Comparison of ENCODE assay signal across 8 cellular contexts in the genomic region with DNA sequence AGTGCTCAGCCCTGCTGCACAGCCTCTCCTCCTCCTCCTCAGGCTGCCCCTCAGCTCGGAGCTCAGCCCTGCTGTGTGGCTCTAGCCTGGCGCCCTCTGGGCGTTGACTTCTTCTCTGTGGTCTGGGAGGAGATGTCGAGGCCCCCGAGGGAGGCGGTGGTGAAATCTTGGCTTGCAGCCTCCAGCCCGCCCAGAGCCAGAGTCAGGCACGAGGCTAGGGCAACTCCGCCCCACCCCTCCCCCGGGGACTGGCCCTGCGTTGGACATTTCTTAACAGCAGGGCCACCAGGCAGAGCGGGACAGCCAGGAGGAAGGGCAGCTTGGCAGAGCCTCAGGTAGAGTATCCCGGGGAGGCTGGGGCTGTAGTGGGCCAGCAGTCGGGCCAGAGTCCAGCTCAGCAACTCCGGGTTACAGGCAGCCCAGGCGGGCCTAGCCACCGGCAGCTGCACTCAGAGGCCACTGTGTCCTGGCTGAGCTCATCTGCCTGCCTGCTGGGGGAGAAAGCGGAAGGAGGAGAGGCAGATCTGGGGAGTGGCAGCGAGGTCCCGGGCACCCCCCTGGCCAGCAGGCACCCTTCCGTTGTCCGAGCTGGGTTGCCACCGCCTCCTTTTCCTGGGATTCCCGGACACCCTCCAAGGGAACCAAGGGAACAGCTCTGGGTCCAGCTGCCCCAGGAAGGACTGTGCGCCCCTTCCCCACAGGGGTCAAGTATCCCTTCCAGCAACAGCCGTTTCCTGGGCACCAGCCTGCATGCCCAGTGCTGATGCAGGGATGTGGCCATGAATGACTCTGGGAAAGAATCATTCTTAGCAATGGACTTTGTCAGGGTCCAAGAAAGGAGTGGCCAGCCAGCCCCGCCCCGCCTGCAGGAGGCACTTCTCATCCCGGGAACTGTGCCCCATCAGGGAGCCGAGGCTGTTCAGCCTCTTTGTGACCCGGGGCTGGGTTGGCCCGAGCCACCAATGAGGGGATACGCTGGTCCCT. TPM values are rescaled to one million over a fixed set of nuclear protein-coding genes. Genes with fewer than 3 reads are reported as not detected.
DNase-seq lines count a peak whose midpoint lies in the region; ATAC-seq and TF ChIP-seq lines count a peak whose summit lies in the region.

A gene with protein sequence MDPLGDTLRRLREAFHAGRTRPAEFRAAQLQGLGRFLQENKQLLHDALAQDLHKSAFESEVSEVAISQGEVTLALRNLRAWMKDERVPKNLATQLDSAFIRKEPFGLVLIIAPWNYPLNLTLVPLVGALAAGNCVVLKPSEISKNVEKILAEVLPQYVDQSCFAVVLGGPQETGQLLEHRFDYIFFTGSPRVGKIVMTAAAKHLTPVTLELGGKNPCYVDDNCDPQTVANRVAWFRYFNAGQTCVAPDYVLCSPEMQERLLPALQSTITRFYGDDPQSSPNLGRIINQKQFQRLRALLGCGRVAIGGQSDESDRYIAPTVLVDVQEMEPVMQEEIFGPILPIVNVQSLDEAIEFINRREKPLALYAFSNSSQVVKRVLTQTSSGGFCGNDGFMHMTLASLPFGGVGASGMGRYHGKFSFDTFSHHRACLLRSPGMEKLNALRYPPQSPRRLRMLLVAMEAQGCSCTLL (plus strand): TSS at position 270 of the 984 bp plus-strand sequence. CDS start 4,971 bp downstream, outside the sequence.

- peak in 3 of 6 experiments; percentile 5 to 30 (median 20) for TF ChIP-seq CTCF in thyroid gland (IDR thresholded peaks at IDR 0.05)

- peak within 1 kb of the TSS; percentile 67 to 94 (median 93) for H3K27ac ChIP-seq in thyroid gland

- intact Hi-C loops in thyroid gland (cut with DNase I): no loop called here

- ATAC-seq in GM21360 (IDR thresholded peaks at IDR 0.05; ENCODE audit: unreplicated experiment) (no peak), GM18520 (IDR thresholded peaks at IDR 0.05; ENCODE audit: unreplicated experiment) (no peak), GM18868 (IDR thresholded peaks at IDR 0.05; ENCODE audit: unreplicated experiment) (no peak)

- H3K36me3 ChIP-seq in thyroid gland: no peaks in the 10 kb centered on the region

- POLR2A ChIA-PET in HEK293T (lab: Yijun Ruan, JAX): interaction anchor here (0.9 to 1.5 kb wide), 5 partner anchors 9 to 56 kb away, joined by 3 to 6 read pairs (median 3); a partner anchor contains a TSS

- peak; percentile 44 for DNase-seq in HEK293T (ENCODE audit: extremely low spot score)
- DNase-seq in SK-MEL-5 (ENCODE audit: low read depth, low spot score): peak; percentile 72
- peak; percentile 77 for DNase-seq in epidermal melanocyte (ENCODE audit: insufficient read length, low spot score)
- peak; percentile 82 for DNase-seq in midbrain (lab: John Stamatoyannopoulos, UW)
- peak; percentile 96 to 98 for DNase-seq in thyroid gland

- 21 to 30% methylated on average over 22 to 30 of the region's 33 CpGs for WGBS in thyroid gland, 2 donors

- CTCF ChIA-PET in HEK293T (lab: Yijun Ruan, JAX): no interaction called here

- no peaks in the 10 kb centered on the region for H3K9me3 ChIP-seq in thyroid gland

- peak in 1 of 2 donors; percentile 75 for TF ChIP-seq POLR2A in thyroid gland (IDR thresholded peaks at IDR 0.05)

- H3K4me3 ChIP-seq in thyroid gland (replicated peaks in 1 of 3): no peak within 1 kb of the TSS

- peaks cover 12 to 55% of the 10 kb centered on the region in 2 donors for H3K4me1 ChIP-seq in thyroid gland

- no peaks in the 10 kb centered on the region for H3K27me3 ChIP-seq in thyroid gland

- in situ Hi-C loops in SK-MEL-5 (cut with HindIII; ENCODE audit: low pct_unique_long_range_greater_than_20kb, low sequenced_read_pairs): no loop called here

TF ChIP-seq in HEK293T, 16 proteins besides CTCF, POLR2A, EP300 and RAD21:
- no peak for TF ChIP-seq LEF1 (IDR thresholded peaks at IDR 0.05; ENCODE audit: borderline replicate concordance)
- no peak for TF ChIP-seq FOXA1 (IDR thresholded peaks at IDR 0.05)
- no peak for TF ChIP-seq SUZ12 (IDR thresholded peaks at IDR 0.05)
- TF ChIP-seq L3MBTL2 (conservative IDR thresholded peaks at IDR 0.05): peak; percentile 64
- TF ChIP-seq HDGF (IDR thresholded peaks at IDR 0.05; ENCODE audit: borderline replicate concordance): no peak
- TF ChIP-seq TARDBP (IDR thresholded peaks at IDR 0.05): no peak
- no peak for TF ChIP-seq FOXM1 (IDR thresholded peaks at IDR 0.05; ENCODE audit: borderline replicate concordance)
- no peak for TF ChIP-seq SP1 (IDR thresholded peaks at IDR 0.05)
- TF ChIP-seq ARNT (IDR thresholded peaks at IDR 0.05): no peak

RNA-seq across cellular contexts. Expression of the gene that starts here (rescaled TPM):
- total RNA-seq in SK-MEL-5 (2014; rRNA removed; shearing (Covaris generic)): 2.4 and 3.5 TPM in 2 replicates
- polyA plus RNA-seq in SK-MEL-5 (2015; cell fraction: cytosol; rRNA removed): 6.5 and 7.2 TPM in 2 replicates
- polyA plus RNA-seq in SK-MEL-5 (2015; cell fraction: nucleus; rRNA removed): 3.0 and 5.2 TPM in 2 replicates
- 1 to 10 TPM; 3.0 to 6.6 (median 3.5) TPM for total RNA-seq in thyroid gland

Comparison
In these comparisons a context has a peak if more than half of its experiments do, and no peak if none do; other contexts are left out.
1. DNase-seq: peak in every context shown above with its lines; median percentile 97 in thyroid gland; 82 in midbrain; 77 in epidermal melanocyte; 72 in SK-MEL-5; 44 in HEK293T.